ENCODE assay signal across 8 cellular contexts in the genomic region with DNA sequence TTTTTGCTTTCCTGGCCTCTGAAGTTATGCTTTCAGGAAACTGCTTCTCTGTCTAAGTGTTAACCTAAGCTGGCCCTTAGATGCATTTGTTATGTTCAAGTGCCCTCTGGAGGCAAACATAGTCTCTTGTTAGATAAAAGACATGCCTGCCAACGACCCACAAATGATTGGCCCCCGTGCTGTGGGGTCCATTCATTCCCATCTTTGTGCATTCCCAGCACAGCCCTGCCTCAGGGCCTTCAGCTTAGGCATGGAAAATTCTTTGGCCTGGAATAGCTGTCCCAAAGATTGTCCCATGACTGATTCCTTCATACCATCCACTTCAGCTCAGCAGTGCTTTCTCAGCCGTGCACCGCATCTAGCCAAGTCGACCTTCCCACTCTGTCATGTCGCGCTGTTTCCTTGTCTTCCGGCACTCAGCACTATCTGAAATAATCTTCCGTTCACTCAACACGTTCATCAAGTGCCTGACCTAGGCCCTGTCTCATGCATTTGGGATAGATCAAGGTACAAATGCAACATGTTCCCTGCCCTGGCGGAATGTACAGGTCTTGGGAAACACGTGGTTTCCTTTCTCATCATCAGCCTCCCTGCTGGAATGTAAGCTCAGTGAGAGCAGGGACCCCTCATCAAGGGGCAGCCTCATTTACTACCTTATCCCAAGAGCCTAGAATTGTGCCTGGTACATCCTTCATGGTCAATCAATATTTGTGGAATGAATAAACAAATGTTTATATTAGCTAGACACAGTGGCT. TPM values are rescaled to one million over a fixed set of nuclear protein-coding genes. Genes with fewer than 3 reads are reported as not detected.
A peak's percentile ranks its signal among the peaks of the same experiment; 100 is the strongest.
DNase-seq lines count a peak whose midpoint lies in the region; ATAC-seq and TF ChIP-seq lines count a peak whose summit lies in the region.
"Not testable (repeated sequence)": the region's sequence is repeated elsewhere in the genome, so short reads cannot be mapped to it uniquely, and the experiment has no call there.

No MANE protein-coding gene starts in this region.

- WGBS in GM23248 (ENCODE audit: low coverage in 1 of 2, low lambda C conversion rate in 2 of 2, missing lambda C conversion rate in 2 of 2), 2 experiments, result 39 to 53% methylated on average over 12 of the region's 12 CpGs
- 44% methylated on average over 12 of the region's 12 CpGs for WGBS in liver

- CTCF ChIA-PET in RWPE1 (lab: Yijun Ruan, JAX), result not testable (repeated sequence)

- not testable (repeated sequence) for H3K4me3 Mint-ChIP-seq in stimulated activated naive B cell treated with anti-CD40 and anti-IgM and Interleukin-4, amounts not matched to agents 10 μg/mL and 1 μg/mL and 100 μg/mL, for 72 hours

- H3K27me3 Mint-ChIP-seq in stimulated activated naive B cell treated with anti-CD40 and anti-IgM and Interleukin-4, amounts not matched to agents 10 μg/mL and 1 μg/mL and 100 μg/mL, for 72 hours, result peaks cover 0 to 10% of the 10 kb centered on the region in 2 donors

- not testable (repeated sequence) for H2AFZ ChIP-seq in GM23248

- not testable (repeated sequence) for H3K36me3 Mint-ChIP-seq in stimulated activated naive B cell treated with anti-CD40 and anti-IgM and Interleukin-4, amounts not matched to agents 10 μg/mL and 1 μg/mL and 100 μg/mL, for 72 hours

- H4K20me1 ChIP-seq in GM23248 (ENCODE audit: insufficient read depth), result not testable (repeated sequence)

- H3K27me3 ChIP-seq in GM23248 (replicated peaks; ENCODE audit: insufficient read depth); adipocyte (replicated peaks; ENCODE audit: control insufficient read depth, insufficient read depth, low read length); liver (ENCODE audit: control insufficient read depth in 4 of 4, insufficient read depth in 4 of 4, low read length in 3 of 4): not testable (repeated sequence)

- not testable (repeated sequence) for H3K4me2 ChIP-seq in GM23248 (ENCODE audit: unreplicated experiment)

- not testable (repeated sequence) for H3K9ac ChIP-seq in GM23248; adipocyte (ENCODE audit: low read length); liver (ENCODE audit: low read depth in 1 of 2, low read length in 2 of 2)

- peak; percentile 36 for TF ChIP-seq CTCF in NB4 (IDR thresholded peaks at IDR 0.05; ENCODE audit: low read depth, low read length)
- not testable (repeated sequence) for TF ChIP-seq CTCF in RWPE1 (conservative IDR thresholded peaks at IDR 0.05; ENCODE audit: low read depth)
- peak; percentile 28 for TF ChIP-seq CTCF in liver (IDR thresholded peaks at IDR 0.05; ENCODE audit: low read depth, low read length, missing input control)

- H3F3A ChIP-seq in GM23248 (ENCODE audit: insufficient read depth), result not testable (repeated sequence)

- not testable (repeated sequence) for H3K4me1 Mint-ChIP-seq in stimulated activated naive B cell treated with anti-CD40 and anti-IgM and Interleukin-4, amounts not matched to agents 10 μg/mL and 1 μg/mL and 100 μg/mL, for 72 hours

- TF ChIP-seq RAD21 in liver (IDR thresholded peaks at IDR 0.05), result peak; percentile 76 to 79

- H3K36me3 ChIP-seq in GM23248 (ENCODE audit: low read depth); adipocyte (ENCODE audit: control insufficient read depth, insufficient read depth, low read length, severe bottlenecking); liver (ENCODE audit: control insufficient read depth in 4 of 4, insufficient read depth in 3 of 4, low read depth in 1 of 4, low read length in 3 of 4): not testable (repeated sequence)

- not testable (repeated sequence) for H3K9me3 ChIP-seq in GM23248 (ENCODE audit: low read depth); adipocyte (ENCODE audit: control insufficient read depth, low read length); liver (ENCODE audit: control insufficient read depth in 4 of 4, low read length in 3 of 4)

- not testable (repeated sequence) for H3K27ac ChIP-seq in GM23248; RWPE1; liver (ENCODE audit: low read depth in 1 of 2, low read length in 2 of 2)

- not testable (repeated sequence) for H3K9me3 Mint-ChIP-seq in stimulated activated naive B cell treated with anti-CD40 and anti-IgM and Interleukin-4, amounts not matched to agents 10 μg/mL and 1 μg/mL and 100 μg/mL, for 72 hours

- not testable (repeated sequence) for H3K27ac Mint-ChIP-seq in stimulated activated naive B cell treated with anti-CD40 and anti-IgM and Interleukin-4, amounts not matched to agents 10 μg/mL and 1 μg/mL and 100 μg/mL, for 72 hours

- H3K4me3 ChIP-seq in GM23248; NB4 (ENCODE audit: low read depth, low read length); adipocyte (ENCODE audit: low read length); liver (ENCODE audit: low read depth in 1 of 3, low read length in 3 of 3): not testable (repeated sequence)

- DNase-seq in DMS114 treated with DMSO at 0.1 percent for 48 hours (lab: John Stamatoyannopoulos, UW; ENCODE audit: unreplicated experiment) (peak; percentile 10), GM23248 (peak; percentile 63), NB4 (ENCODE audit: low read depth) (peak; percentile 77), RWPE1 (ENCODE audit: low spot score) (peak; percentile 11), adipocyte (ENCODE audit: low read depth) (peak; percentile 76), fibroblast of gingiva (ENCODE audit: low read depth) (peak; percentile 44)
- not testable (repeated sequence) for DNase-seq in stimulated activated naive B cell treated with anti-CD40 and anti-IgM and Interleukin-4, amounts not matched to agents 10 μg/mL and 1 μg/mL and 100 μg/mL, for 72 hours

- peak; percentile 81 to 82 for ATAC-seq in stimulated activated naive B cell treated with anti-CD40 and anti-IgM and Interleukin-4, amounts not matched to agents 10 μg/mL and 1 μg/mL and 100 μg/mL, for 72 hours (replicated peaks)

- H3K9me2 ChIP-seq in GM23248 (ENCODE audit: insufficient read depth), result not testable (repeated sequence)

- POLR2A ChIA-PET in RWPE1 (lab: Yijun Ruan, JAX; ENCODE audit: low non-redundant PET), result not testable (repeated sequence)

- H3K4me1 ChIP-seq in GM23248 (ENCODE audit: insufficient read depth); adipocyte (ENCODE audit: control insufficient read depth, insufficient read depth, low read length); liver (ENCODE audit: control insufficient read depth in 4 of 4, insufficient read depth in 4 of 4, low read length in 3 of 4): not testable (repeated sequence)

- H3K79me2 ChIP-seq in GM23248 (ENCODE audit: insufficient read depth), result not testable (repeated sequence)

- not testable (repeated sequence) for TF ChIP-seq POLR2A in NB4 (IDR thresholded peaks at IDR 0.05; ENCODE audit: extremely low read depth, insufficient read length)

- in situ Hi-C loops in GM23248 (cut with MboI), result not testable (repeated sequence)

RNA-seq across cellular contexts. Expression of gene NEK3, which starts 42.2 kb away (rescaled TPM):
- total RNA-seq in GM23248 (2014; rRNA removed; shearing (Covaris generic)), result 8.9 and 12.0 TPM in 2 replicates
- polyA plus RNA-seq in GM23248 (2016; fragmentation: Nextera tagmentation; extraction: Ambion mirVana) (8.8 and 11.1 TPM in 2 replicates), liver (1 to 10 TPM; 3.6 to 4.3 TPM)
- total RNA-seq in liver, result 1 to 10 TPM; 3.0 to 4.4 TPM
